In genomic region chr1:46798820-46799219, GRCh38 we compare ENCODE assay signal across 21 cellular contexts. TPM values are rescaled to one million over a fixed set of nuclear protein-coding genes. Genes with fewer than 3 reads are reported as not detected.
DNase-seq lines count a peak whose midpoint lies in the region; ATAC-seq, FAIRE-seq and TF ChIP-seq lines count a peak whose summit lies in the region.
"Had no signal": no experiment of that assay in that cellular context is flagged by ENCODE, and none has a peak within 500 bp of the region (broad histone marks: within the 10 kb centered on the region; RNA-seq: fewer than 3 reads in every experiment).

CYP4B1 (plus strand) TSS chr1:46799046; CDS start chr1:46799082, 36 bp downstream.

- no peak within 1 kb of the TSS for H3K27ac Mint-ChIP-seq in Calu3 (ENCODE audit: unreplicated experiment)
- H3K27ac Mint-ChIP-seq: activated CD4-positive, alpha-beta T cell treated with anti-CD3 and anti-CD28 coated beads, Interleukin-2, amount 10 ng/mL, durations not matched to agents 7 days and 5 days; activated naive CD8-positive, alpha-beta T cell treated with anti-CD3 and anti-CD28 coated beads, Interleukin-2, amount 10 ng/mL, durations not matched to agents 7 days and 5 days; activated T-cell treated with anti-CD3 and anti-CD28 coated beads, Interleukin-2, amount 50 U/mL, for 24 hours; natural killer cell treated with Interleukin-12 subunit alpha and Interleukin-12 subunit beta and Interleukin-15 and Interleukin-18, amount 100 ng/mL, for 72 hours had no signal

- intact Hi-C loops in Right ventricle myocardium inferior (cut with DNase I), result no loop called here
- intact Hi-C loops in cardiac septum (cut with DNase I), result no loop called here
- intact Hi-C loops in kidney (cut with DNase I), result no loop called here
- intact Hi-C loops in Calu3 (cut with micrococcal nuclease; ENCODE audit: unreplicated experiment), result no loop called here
- intact Hi-C loops in posterior cingulate gyrus (cut with DNase I), result no loop called here

- H3K36me3 ChIP-seq in kidney (ENCODE audit: control insufficient read depth in 1 of 2, insufficient read depth in 2 of 2, low read length in 2 of 2), result no peaks in the 10 kb centered on the region
- H3K36me3 ChIP-seq in small intestine (ENCODE audit: control insufficient read depth in 2 of 2, insufficient read depth in 2 of 2, low read length in 2 of 2), result no peaks in the 10 kb centered on the region

- peaks cover 3% of the 10 kb centered on the region for H3K9me3 Mint-ChIP-seq in Calu3 (ENCODE audit: low read depth, unreplicated experiment)
- H3K9me3 Mint-ChIP-seq: activated CD4-positive, alpha-beta T cell treated with anti-CD3 and anti-CD28 coated beads, Interleukin-2, amount 10 ng/mL, durations not matched to agents 7 days and 5 days; activated naive CD8-positive, alpha-beta T cell treated with anti-CD3 and anti-CD28 coated beads, Interleukin-2, amount 10 ng/mL, durations not matched to agents 7 days and 5 days; activated T-cell treated with anti-CD3 and anti-CD28 coated beads, Interleukin-2, amount 50 U/mL, for 24 hours; natural killer cell treated with Interleukin-12 subunit alpha and Interleukin-12 subunit beta and Interleukin-15 and Interleukin-18, amount 100 ng/mL, for 72 hours had no signal

- H3K4me1 ChIP-seq in kidney (ENCODE audit: control insufficient read depth in 1 of 2, insufficient read depth in 1 of 2, low read depth in 1 of 2, low read length in 2 of 2), result peaks cover 0 to 2% of the 10 kb centered on the region in 2 donors
- H3K4me1 ChIP-seq in small intestine (ENCODE audit: control insufficient read depth in 2 of 2, insufficient read depth in 1 of 2, low read depth in 1 of 2, low read length in 1 of 2), result peaks cover 0 to 3% of the 10 kb centered on the region in 2 donors

- H3K9me3 ChIP-seq in kidney (ENCODE audit: control insufficient read depth in 1 of 2, low read length in 2 of 2) (no peaks in the 10 kb centered on the region), small intestine (ENCODE audit: control insufficient read depth, low read depth) (no peaks in the 10 kb centered on the region)

- peak; percentile 96 for ATAC-seq in Right ventricle myocardium inferior
- ATAC-seq in GM21786 (IDR thresholded peaks at IDR 0.05; ENCODE audit: unreplicated experiment), result no peak
- ATAC-seq: natural killer cell treated with Interleukin-12 subunit alpha and Interleukin-12 subunit beta and Interleukin-15 and Interleukin-18, amount 100 ng/mL, for 72 hours had no signal

- H3K27me3 ChIP-seq in small intestine (ENCODE audit: control insufficient read depth in 2 of 2, insufficient read depth in 2 of 2, low read length in 2 of 2), result no peaks in the 10 kb centered on the region

- H3K4me1 Mint-ChIP-seq in Calu3 (ENCODE audit: low read depth, unreplicated experiment), result no peaks in the 10 kb centered on the region
- H3K4me1 Mint-ChIP-seq: activated CD4-positive, alpha-beta T cell treated with anti-CD3 and anti-CD28 coated beads, Interleukin-2, amount 10 ng/mL, durations not matched to agents 7 days and 5 days; activated naive CD8-positive, alpha-beta T cell treated with anti-CD3 and anti-CD28 coated beads, Interleukin-2, amount 10 ng/mL, durations not matched to agents 7 days and 5 days had no signal

- H3K27ac ChIP-seq in kidney (ENCODE audit: low read depth in 2 of 2, low read length in 2 of 2) (no peak within 1 kb of the TSS), small intestine (ENCODE audit: low read depth in 1 of 2, low read length in 1 of 2) (no peak within 1 kb of the TSS)
- H3K27ac ChIP-seq: C4-2B, epithelial cell of prostate, SK-N-MC had no signal

- CTCF ChIA-PET in Calu3 (lab: Charles Lee), result no interaction called here

- WGBS in small intestine, 3 donors, result 35 to 53% (median 46%) methylated on average over 4 of the region's 4 CpGs

- no TSS peak for BruUV-seq in Calu3 (replicated peaks; lab: Mats Ljungman, UMichigan)

- peak; percentile 90 for DNase-seq in Right ventricle myocardium inferior (ENCODE audit: missing footprints)
- no peak for DNase-seq in cardiac septum (ENCODE audit: low spot score)
- DNase-seq in kidney, result peak; percentile 84
- peak; percentile 71 for DNase-seq in small intestine
- no peak for DNase-seq in NCI-H524 treated with DMSO at 0.1 percent for 48 hours (lab: John Stamatoyannopoulos, UW)
- no peak for DNase-seq in Calu3
- no peak for DNase-seq in posterior cingulate gyrus
- DNase-seq: activated CD4-positive, alpha-beta T cell treated with anti-CD3 and anti-CD28 coated beads, Interleukin-2, amount 10 ng/mL, durations not matched to agents 7 days and 5 days; activated naive CD8-positive, alpha-beta T cell treated with anti-CD3 and anti-CD28 coated beads, Interleukin-2, amount 10 ng/mL, durations not matched to agents 7 days and 5 days; activated T-cell treated with anti-CD3 and anti-CD28 coated beads, Interleukin-2, amount 50 U/mL, for 24 hours; DMS79; hippocampal formation; retina; stimulated activated CD4-positive, alpha-beta T cell treated with anti-CD3 and anti-CD28 coated beads, Interleukin-2, amount 100 ng/mL, for 48 hours had no signal

- no peak within 1 kb of the TSS for H3K9ac ChIP-seq in kidney (ENCODE audit: low read length in 2 of 2)

- peaks cover 14% of the 10 kb centered on the region for H3K27me3 Mint-ChIP-seq in Calu3 (ENCODE audit: unreplicated experiment)

- no peaks in the 10 kb centered on the region for H3K36me3 Mint-ChIP-seq in Calu3 (ENCODE audit: insufficient read depth, unreplicated experiment)
- H3K36me3 Mint-ChIP-seq: activated naive CD8-positive, alpha-beta T cell treated with anti-CD3 and anti-CD28 coated beads, Interleukin-2, amount 10 ng/mL, durations not matched to agents 7 days and 5 days; natural killer cell treated with Interleukin-12 subunit alpha and Interleukin-12 subunit beta and Interleukin-15 and Interleukin-18, amount 100 ng/mL, for 72 hours had no signal

- H3K4me3 Mint-ChIP-seq in Calu3 (ENCODE audit: low read depth, unreplicated experiment), result no peak within 1 kb of the TSS
- H3K4me3 Mint-ChIP-seq: activated CD4-positive, alpha-beta T cell treated with anti-CD3 and anti-CD28 coated beads, Interleukin-2, amount 10 ng/mL, durations not matched to agents 7 days and 5 days; activated naive CD8-positive, alpha-beta T cell treated with anti-CD3 and anti-CD28 coated beads, Interleukin-2, amount 10 ng/mL, durations not matched to agents 7 days and 5 days; activated T-cell treated with anti-CD3 and anti-CD28 coated beads, Interleukin-2, amount 50 U/mL, for 24 hours; natural killer cell treated with Interleukin-12 subunit alpha and Interleukin-12 subunit beta and Interleukin-15 and Interleukin-18, amount 100 ng/mL, for 72 hours had no signal

- TF ChIP-seq CTCF in kidney (IDR thresholded peaks at IDR 0.05; ENCODE audit: borderline replicate concordance, extremely low read depth, insufficient read depth) (no peak), Calu3 (IDR thresholded peaks at IDR 0.05; ENCODE audit: unreplicated experiment) (no peak)

- H3K4me3 ChIP-seq in kidney (ENCODE audit: low read length in 2 of 2) (no peak within 1 kb of the TSS), small intestine (ENCODE audit: low read depth in 1 of 2, low read length in 2 of 2) (no peak within 1 kb of the TSS)
- H3K4me3 ChIP-seq: SK-N-MC had no signal

- FAIRE-seq in kidney (lab: Jason Lieb, UNC) (no peak), small intestine (lab: Jason Lieb, UNC) (no peak)
- FAIRE-seq: H1 had no signal

RNA-seq across cellular contexts. Expression of gene CYP4B1, which starts in this region (rescaled TPM):
- total RNA-seq in Right ventricle myocardium inferior (19.6 TPM), cardiac septum (not detected), kidney (3.3 TPM), Calu3 (2022) (0.92 and 1.2 TPM in 2 replicates)
- polyA plus RNA-seq in kidney (ENCODE audit: insufficient read depth, low read depth, low replicate concordance) (4.8 TPM), small intestine (10 to 100 TPM in 1 of 3 donors, under 1 TPM in 2; 0.81 to 28.9 (median 0.89) TPM)
- total RNA-seq: A172; activated CD4-positive, alpha-beta T cell treated with anti-CD3 and anti-CD28 coated beads, Interleukin-2, amount 10 ng/mL, durations not matched to agents 7 days and 5 days; activated naive CD8-positive, alpha-beta T cell treated with anti-CD3 and anti-CD28 coated beads, Interleukin-2, amount 10 ng/mL, durations not matched to agents 7 days and 5 days; H1; natural killer cell treated with Interleukin-12 subunit alpha and Interleukin-12 subunit beta and Interleukin-15 and Interleukin-18, amount 100 ng/mL, for 72 hours had no signal

Comparison
In these comparisons a context has a peak if more than half of its experiments do, and no peak if none do; other contexts are left out.
1. DNase-seq: peak in Right ventricle myocardium inferior (single experiment), kidney (single experiment) and small intestine (single experiment); none in cardiac septum (single experiment), NCI-H524 treated with DMSO at 0.1 percent for 48 hours (single experiment), Calu3 (single experiment) and posterior cingulate gyrus (0 of 10).